ENCODE assay signal across 21 cellular contexts in genomic region chr3:125556314-125556713, GRCh38. TPM values are rescaled to one million over a fixed set of nuclear protein-coding genes. Genes with fewer than 3 reads are reported as not detected.
DNase-seq lines count a peak whose midpoint lies in the region; ATAC-seq and TF ChIP-seq lines count a peak whose summit lies in the region.
"Had no signal": no experiment of that assay in that cellular context is flagged by ENCODE, and none has a peak within 500 bp of the region (broad histone marks: within the 10 kb centered on the region; RNA-seq: fewer than 3 reads in every experiment).

No MANE protein-coding gene starts in this region.

- H2BK15ac ChIP-seq in IMR-90 (ENCODE audit: low read depth, low read length) (peak overlapping the region; percentile 27; the same call in 1 of the 3 replicates), mesendoderm (replicated peaks; ENCODE audit: low read depth) (no peak overlapping the region)

- peak overlapping the region; percentile 52 for H2AFZ ChIP-seq in IMR-90 (replicated peaks; ENCODE audit: low read length, poor library complexity)

- H4K91ac ChIP-seq in IMR-90 (ENCODE audit: insufficient read depth, low read depth, low read length), result peak overlapping the region; percentile 3; the same call in 1 of the 2 replicates

- H3K27me3 ChIP-seq in IMR-90 (ENCODE audit: control insufficient read depth, insufficient read depth, low read length), result no peaks in the 10 kb centered on the region
- H3K27me3 ChIP-seq in mesendoderm (ENCODE audit: insufficient read depth, low read length, poor library complexity), result no peaks in the 10 kb centered on the region
- H3K27me3 ChIP-seq in foreskin keratinocyte, result no peaks in the 10 kb centered on the region
- no peaks in the 10 kb centered on the region for H3K27me3 ChIP-seq in prostate gland (replicated peaks; ENCODE audit: insufficient read depth)
- H3K27me3 ChIP-seq: BLaER1 treated with 17β-estradiol and CSF1 and Interleukin-3, amounts not matched to agents 10 nM and 100 nM; gastroesophageal sphincter; neutrophil; SJSA1; stomach had no signal

- H3K23ac ChIP-seq in IMR-90 (ENCODE audit: low read depth, low read length), result peak overlapping the region; percentile 50; the same call in 1 of the 2 replicates
- H3K23ac ChIP-seq in mesendoderm (ENCODE audit: low read length), result no peak overlapping the region

- H3K27ac Mint-ChIP-seq in chondrocyte (ENCODE audit: unreplicated experiment), result peak overlapping the region; percentile 74
- H3K27ac Mint-ChIP-seq: memory B cell had no signal

- H4K5ac ChIP-seq in IMR-90 (ENCODE audit: low read depth, low read length), result peak overlapping the region; percentile 30; the same call in 1 of the 2 replicates
- no peak overlapping the region for H4K5ac ChIP-seq in mesendoderm (ENCODE audit: low read length)

- no peak overlapping the region for H2AK9ac ChIP-seq in IMR-90 (replicated peaks; ENCODE audit: low read depth, low read length, poor library complexity)

- peaks cover 16% of the 10 kb centered on the region for H3K36me3 Mint-ChIP-seq in chondrocyte (ENCODE audit: low read depth)

- no peaks in the 10 kb centered on the region for H3K79me2 ChIP-seq in mesendoderm (ENCODE audit: control insufficient read depth, insufficient read depth, low read length)

- in situ Hi-C loops in IMR-90 (cut with MboI; ENCODE audit: low sequenced_read_pairs), result loop anchor here (25.0 kb wide), 1 partner anchor 819 kb away; the partner anchor contains the start of gene UMPS

- H3K4me3 Mint-ChIP-seq in chondrocyte (ENCODE audit: unreplicated experiment), result no peak overlapping the region
- H3K4me3 Mint-ChIP-seq: memory B cell had no signal

- ATAC-seq in IMR-90 (ENCODE audit: low read depth), result peak; percentile 99
- ATAC-seq in foreskin keratinocyte, result no peak
- ATAC-seq: gastroesophageal sphincter, K562 had no signal

- peak; percentile 9 for DNase-seq in AG20443 (ENCODE audit: low spot score)
- peak; percentile 89 for DNase-seq in IMR-90
- no peak for DNase-seq in chondrocyte (ENCODE audit: low spot score)
- DNase-seq in mesendoderm, result peak; percentile 13
- DNase-seq in NCI-H82 treated with DMSO at 0.1 percent for 48 hours (lab: John Stamatoyannopoulos, UW; ENCODE audit: unreplicated experiment), result no peak
- no peak for DNase-seq in C1 segment of cervical spinal cord (lab: John Stamatoyannopoulos, UW)
- DNase-seq in foreskin keratinocyte, result no peak
- no peak for DNase-seq in prostate gland (ENCODE audit: low spot score)
- DNase-seq: effector CD8-positive, alpha-beta T cell; NCI-H1417 treated with DMSO at 0.1 percent for 48 hours; NCI-H446 treated with DMSO at 0.1 percent for 48 hours; small intestine; stomach; T-helper 9 cell had no signal

- no peaks in the 10 kb centered on the region for H3K9me3 ChIP-seq in IMR-90 (ENCODE audit: control insufficient read depth, insufficient read depth, low read length)
- no peaks in the 10 kb centered on the region for H3K9me3 ChIP-seq in prostate gland
- H3K9me3 ChIP-seq: BLaER1 treated with 17β-estradiol and CSF1 and Interleukin-3, amounts not matched to agents 10 nM and 100 nM; gastroesophageal sphincter; HAP-1; neutrophil; SJSA1; stomach had no signal

- TF ChIP-seq POLR2A in IMR-90 (IDR thresholded peaks at IDR 0.05; ENCODE audit: low read depth, low read length) (no peak), prostate gland (IDR thresholded peaks at IDR 0.05) (no peak)

- peak overlapping the region; percentile 28; the same call in 1 of the 2 replicates for H3K14ac ChIP-seq in IMR-90 (replicated peaks; ENCODE audit: low read depth, low read length)

- POLR2A ChIA-PET in IMR-90 (lab: Charles Lee; ENCODE audit: unreplicated experiment), result no interaction called here

- H3K4me1 ChIP-seq in IMR-90 (ENCODE audit: control insufficient read depth, insufficient read depth, low read length) (peaks cover 8% of the 10 kb centered on the region; the same call in 1 of the 2 replicates), mesendoderm (ENCODE audit: control insufficient read depth, low read depth, low read length) (no peaks in the 10 kb centered on the region), foreskin keratinocyte (no peaks in the 10 kb centered on the region), prostate gland (replicated peaks) (no peaks in the 10 kb centered on the region)
- H3K4me1 ChIP-seq: BLaER1 treated with 17β-estradiol and CSF1 and Interleukin-3, amounts not matched to agents 10 nM and 100 nM; gastroesophageal sphincter; HAP-1; SJSA1; stomach had no signal

- no peaks in the 10 kb centered on the region for H4K20me1 ChIP-seq in IMR-90 (ENCODE audit: insufficient read depth, low read length)

- H3K79me1 ChIP-seq in IMR-90 (ENCODE audit: low read depth in 1 of 2, low read length in 2 of 2), result peaks cover 0 to 20% of the 10 kb centered on the region in 2 experiments; a peak in 2 of 4 replicates
- H3K79me1 ChIP-seq in mesendoderm (ENCODE audit: low read length), result no peaks in the 10 kb centered on the region

- no CpG with 5 or more reads among the region's 1 CpG for WGBS in IMR-90 (ENCODE audit: extremely low coverage in 2 of 2, insufficient read length in 1 of 2), 2 experiments
- WGBS in mesendoderm (ENCODE audit: extremely low coverage, insufficient coverage, low lambda C conversion rate), result no CpG with 5 or more reads among the region's 1 CpG
- 95% methylated on average over 1 of the region's 1 CpG for WGBS in prostate gland

- H3K4me2 ChIP-seq in IMR-90 (ENCODE audit: low read depth, low read length) (peak overlapping the region; percentile 58; the same call in 1 of the 2 replicates), mesendoderm (ENCODE audit: low read length) (no peak overlapping the region)
- H3K4me2 ChIP-seq: BLaER1 treated with 17β-estradiol and CSF1 and Interleukin-3, amounts not matched to agents 10 nM and 100 nM had no signal

- TF ChIP-seq CTCF in IMR-90 (conservative IDR thresholded peaks at IDR 0.05; ENCODE audit: low read depth, low read length) (no peak), chondrocyte (IDR thresholded peaks at IDR 0.05) (no peak), foreskin keratinocyte (conservative IDR thresholded peaks at IDR 0.05) (no peak), prostate gland (IDR thresholded peaks at IDR 0.05) (no peak)

- H3K4ac ChIP-seq in IMR-90 (ENCODE audit: low read depth, low read length), result peak overlapping the region; percentile 59; the same call in 1 of the 2 replicates
- no peak overlapping the region for H3K4ac ChIP-seq in mesendoderm (ENCODE audit: low read depth, low read length)

- H3K56ac ChIP-seq in IMR-90 (ENCODE audit: extremely low read depth, insufficient read depth, low read length) (no peak overlapping the region), mesendoderm (ENCODE audit: low read length) (no peak overlapping the region)

- BruUV-seq in IMR-90 (replicated peaks; lab: Mats Ljungman, UMichigan), result no TSS peak

- no peaks in the 10 kb centered on the region for H3K9me3 Mint-ChIP-seq in chondrocyte (ENCODE audit: low read depth)
- H3K9me3 Mint-ChIP-seq: memory B cell had no signal

- CTCF ChIA-PET in IMR-90 (lab: Yijun Ruan, JAX), result interaction anchor here (1.3 kb wide), 1 partner anchor 16 kb away, joined by 4 read pairs; no protein-coding TSS in a partner anchor

- H3K27ac ChIP-seq in IMR-90 (ENCODE audit: insufficient read depth, low read length) (peak overlapping the region; percentile 31; the same call in 1 of the 2 replicates), mesendoderm (ENCODE audit: low read depth, low read length) (no peak overlapping the region), foreskin keratinocyte (no peak overlapping the region), prostate gland (no peak overlapping the region)
- H3K27ac ChIP-seq: BLaER1 treated with 17β-estradiol and CSF1 and Interleukin-3, amounts not matched to agents 10 nM and 100 nM; gastroesophageal sphincter; neutrophil; SJSA1; stomach had no signal

- H3K27me3 Mint-ChIP-seq in chondrocyte (ENCODE audit: low read depth), result no peaks in the 10 kb centered on the region
- H3K27me3 Mint-ChIP-seq: memory B cell had no signal

- H3K18ac ChIP-seq in IMR-90 (ENCODE audit: low read depth, low read length) (peak overlapping the region; percentile 16; the same call in 1 of the 2 replicates), mesendoderm (ENCODE audit: low read length) (no peak overlapping the region)

- H4K8ac ChIP-seq in IMR-90 (ENCODE audit: low read depth in 2 of 2, low read length in 2 of 2) (peak overlapping the region in 1 of 2 experiments; percentile 77; a peak in 2 of 4 replicates), mesendoderm (ENCODE audit: low read depth, low read length) (no peak overlapping the region)

- no peak for TF ChIP-seq RAD21 in IMR-90 (IDR thresholded peaks at IDR 0.05; ENCODE audit: low read length)

- intact Hi-C loops in IMR-90 (cut with micrococcal nuclease) (no loop called here), prostate gland (cut with DNase I) (no loop called here)

- H3K4me3 ChIP-seq in IMR-90 (ENCODE audit: insufficient read depth, low read depth, low read length) (no peak overlapping the region), mesendoderm (ENCODE audit: low read length) (no peak overlapping the region), prostate gland (no peak overlapping the region)
- H3K4me3 ChIP-seq: BLaER1 treated with 17β-estradiol and CSF1 and Interleukin-3, amounts not matched to agents 10 nM and 100 nM; gastroesophageal sphincter; HAP-1; K562; SJSA1; stomach had no signal

- peaks cover 14% of the 10 kb centered on the region; the same call in 1 of the 2 replicates for H3K9me1 ChIP-seq in IMR-90 (ENCODE audit: insufficient read depth, low read length)

- H2AK5ac ChIP-seq in IMR-90 (ENCODE audit: low read depth, low read length) (no peak overlapping the region), mesendoderm (ENCODE audit: low read length) (no peak overlapping the region)

- H2BK120ac ChIP-seq in IMR-90 (ENCODE audit: low read depth, low read length), result peak overlapping the region; percentile 42
- H2BK120ac ChIP-seq in mesendoderm (ENCODE audit: low read depth, low read length), result no peak overlapping the region

- H3K9ac ChIP-seq in IMR-90 (ENCODE audit: low read depth, low read length) (no peak overlapping the region), mesendoderm (ENCODE audit: low read length) (no peak overlapping the region)
- H3K9ac ChIP-seq: BLaER1 treated with 17β-estradiol and CSF1 and Interleukin-3, amounts not matched to agents 10 nM and 100 nM had no signal

- peaks cover 28% of the 10 kb centered on the region for H3K4me1 Mint-ChIP-seq in chondrocyte (ENCODE audit: low read depth)
- H3K4me1 Mint-ChIP-seq: memory B cell had no signal

- peak overlapping the region; percentile 46; the same call in 1 of the 2 replicates for H2BK20ac ChIP-seq in IMR-90 (ENCODE audit: low read depth, low read length)

- peaks cover 6% of the 10 kb centered on the region for H3K36me3 ChIP-seq in IMR-90 (ENCODE audit: control insufficient read depth, insufficient read depth, low read length)
- no peaks in the 10 kb centered on the region for H3K36me3 ChIP-seq in mesendoderm (ENCODE audit: control insufficient read depth, insufficient read depth, low read length)
- H3K36me3 ChIP-seq in prostate gland, result no peaks in the 10 kb centered on the region

- dilution Hi-C loops in IMR-90 (cut with HindIII; ENCODE audit: low sequenced_read_pairs, unreplicated experiment), result no loop called here

- peak overlapping the region; percentile 86 for H2BK5ac ChIP-seq in IMR-90 (ENCODE audit: low read depth, low read length, poor library complexity, severe bottlenecking)
- no peak overlapping the region for H2BK5ac ChIP-seq in mesendoderm (ENCODE audit: low read length)

RNA-seq across cellular contexts. Expression of gene SNX4, which starts 36.3 kb away (rescaled TPM):
- total RNA-seq in IMR-90 (2012; rRNA removed) (25.6 and 42.2 TPM in 2 replicates), chondrocyte (40.3 to 41.0 TPM (median 40.9 TPM) in 3 replicates), foreskin keratinocyte (16.5 and 17.9 TPM in 2 replicates), prostate gland (10 to 100 TPM; 50.7 to 60.0 TPM)
- polyA plus RNA-seq in IMR-90 (2012; rRNA removed) (8.3 and 10.7 TPM in 2 replicates), foreskin keratinocyte (7.2 and 8.2 TPM in 2 replicates)
- 2.9 and 5.7 TPM in 2 replicates for polyA plus RNA-seq in IMR-90 (2012; cell fraction: cytosol; rRNA removed)
- 3.3 and 7.3 TPM in 2 replicates for polyA plus RNA-seq in IMR-90 (2012; cell fraction: nucleus; rRNA removed; ENCODE audit: low replicate concordance)
- 17.5 TPM for polyA plus RNA-seq in mesendoderm (2013, experiment 1 of 2)
- polyA plus RNA-seq in mesendoderm (2013, experiment 2 of 2), result 18.0 TPM

RNA-seq across cellular contexts. Expression of gene OSBPL11, which starts 39.0 kb away (rescaled TPM):
- 11.4 and 11.8 TPM in 2 replicates for total RNA-seq in IMR-90 (2012; rRNA removed)
- polyA plus RNA-seq in IMR-90 (2012; rRNA removed), result 3.3 and 4.2 TPM in 2 replicates
- polyA plus RNA-seq in IMR-90 (2012; cell fraction: cytosol; rRNA removed), result 0.69 and 0.75 TPM in 2 replicates
- 0.24 and 2.3 TPM in 2 replicates for polyA plus RNA-seq in IMR-90 (2012; cell fraction: nucleus; rRNA removed; ENCODE audit: low replicate concordance)
- total RNA-seq in chondrocyte, result 15.0 to 16.2 TPM (median 15.6 TPM) in 3 replicates
- 13.7 TPM for polyA plus RNA-seq in mesendoderm (2013, experiment 1 of 2)
- 14.6 TPM for polyA plus RNA-seq in mesendoderm (2013, experiment 2 of 2)
- total RNA-seq in foreskin keratinocyte, result 13.9 and 15.4 TPM in 2 replicates
- 3.4 and 4.4 TPM in 2 replicates for polyA plus RNA-seq in foreskin keratinocyte
- 10 to 100 TPM in 1 of 2 donors, 1 to 10 TPM in 1; 6.9 to 27.5 TPM for total RNA-seq in prostate gland

Comparison
In these comparisons a context has a peak if more than half of its experiments do, and no peak if none do; other contexts are left out.
1. DNase-seq: peak in AG20443 (single experiment), IMR-90 (single experiment) and mesendoderm (single experiment); none in chondrocyte (single experiment), NCI-H82 treated with DMSO at 0.1 percent for 48 hours (single experiment), C1 segment of cervical spinal cord (0 of 14), foreskin keratinocyte (0 of 2) and prostate gland (single experiment).